Comparison of ENCODE assay signal across 8 cellular contexts in the genomic region with DNA sequence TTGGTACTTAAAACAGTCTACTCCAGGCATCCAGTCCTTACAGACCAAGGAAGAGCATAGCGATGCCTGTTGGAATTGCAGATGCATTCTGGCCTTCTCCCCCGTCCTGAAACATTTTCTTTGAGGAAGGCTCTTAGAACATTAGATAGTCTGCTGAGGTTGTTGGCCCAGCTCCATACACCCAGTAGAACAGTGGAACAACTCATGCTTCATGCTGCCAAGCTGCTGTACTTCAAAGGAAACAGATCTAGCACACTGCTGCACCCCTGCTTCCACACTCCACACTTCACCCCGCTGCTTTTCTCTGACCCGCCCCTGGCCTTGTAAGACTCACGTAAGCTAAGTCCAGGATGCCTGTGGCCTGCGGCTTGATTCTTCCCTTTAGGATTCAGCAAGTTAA. TPM values are rescaled to one million over a fixed set of nuclear protein-coding genes. Genes with fewer than 3 reads are reported as not detected.
DNase-seq lines count a peak whose midpoint lies in the region; ATAC-seq and TF ChIP-seq lines count a peak whose summit lies in the region.

No MANE protein-coding gene starts in this region.

- WGBS in adrenal gland, 4 donors = 23 to 51% (median 30%) methylated on average over 4 to 6 of the region's 6 CpGs

- H3K9me3 Mint-ChIP-seq in stimulated activated memory B cell treated with anti-CD40 and anti-IgM and Interleukin-4, amounts not matched to agents 10 μg/mL and 1 μg/mL and 100 μg/mL, for 72 hours = no peaks in the 10 kb centered on the region

- peaks cover 6 to 20% of the 10 kb centered on the region in 2 donors for H3K4me1 ChIP-seq in adrenal gland (replicated peaks in 1 of 2)

- peaks cover 6% of the 10 kb centered on the region for H3K27me3 Mint-ChIP-seq in stimulated activated memory B cell treated with anti-CD40 and anti-IgM and Interleukin-4, amounts not matched to agents 10 μg/mL and 1 μg/mL and 100 μg/mL, for 72 hours

- H3K27ac Mint-ChIP-seq in stimulated activated memory B cell treated with anti-CD40 and anti-IgM and Interleukin-4, amounts not matched to agents 10 μg/mL and 1 μg/mL and 100 μg/mL, for 72 hours = peak overlapping the region; percentile 76

- H3K4me3 ChIP-seq in adrenal gland = no peak overlapping the region

- peaks cover 29% of the 10 kb centered on the region for H3K4me1 Mint-ChIP-seq in stimulated activated memory B cell treated with anti-CD40 and anti-IgM and Interleukin-4, amounts not matched to agents 10 μg/mL and 1 μg/mL and 100 μg/mL, for 72 hours

- in situ Hi-C loops in GM13976 (cut with MboI; ENCODE audit: low sequenced_read_pairs, unreplicated experiment) = no loop called here

- peak overlapping the region in 4 of 5 donors; percentile 66 to 88 (median 76) for H3K27ac ChIP-seq in adrenal gland

- no peak overlapping the region for H3K4me3 Mint-ChIP-seq in stimulated activated memory B cell treated with anti-CD40 and anti-IgM and Interleukin-4, amounts not matched to agents 10 μg/mL and 1 μg/mL and 100 μg/mL, for 72 hours

- intact Hi-C loops in adrenal gland (cut with DNase I) = no loop called here

- no peak for ATAC-seq in stimulated activated memory B cell treated with anti-CD40 and anti-IgM and Interleukin-4, amounts not matched to agents 10 μg/mL and 1 μg/mL and 100 μg/mL, for 72 hours
- ATAC-seq in HG02981 (IDR thresholded peaks at IDR 0.05; ENCODE audit: unreplicated experiment) (no peak), HG03460 (IDR thresholded peaks at IDR 0.05; ENCODE audit: unreplicated experiment) (no peak)

- TF ChIP-seq POLR2A in adrenal gland (IDR thresholded peaks at IDR 0.05) = no peak

- peaks cover 0 to 4% of the 10 kb centered on the region in 2 donors for H3K36me3 ChIP-seq in adrenal gland (replicated peaks in 1 of 2)

- DNase-seq in HPDE6-E6E7 (ENCODE audit: extremely low spot score) = peak; percentile 32
- peak; percentile 78 to 95 (median 93) for DNase-seq in adrenal gland
- peak; percentile 60 for DNase-seq in hepatic stellate cell (ENCODE audit: low spot score)
- DNase-seq in GM13976 (ENCODE audit: low spot score) = no peak
- DNase-seq in NCI-H1436 (lab: John Stamatoyannopoulos, UW) = no peak

- H3K27me3 ChIP-seq in adrenal gland = no peaks in the 10 kb centered on the region

- no peaks in the 10 kb centered on the region for H3K9me3 ChIP-seq in adrenal gland (replicated peaks in 1 of 3)

- TF ChIP-seq CTCF in adrenal gland (IDR thresholded peaks at IDR 0.05) = peak in 2 of 6 experiments; percentile 11 to 14
- no peak for TF ChIP-seq CTCF in GM13976 (IDR thresholded peaks at IDR 0.05; ENCODE audit: borderline replicate concordance, control extremely low read depth, extremely low read depth, insufficient read depth, missing control alignments)

- H3K36me3 Mint-ChIP-seq in stimulated activated memory B cell treated with anti-CD40 and anti-IgM and Interleukin-4, amounts not matched to agents 10 μg/mL and 1 μg/mL and 100 μg/mL, for 72 hours = peaks cover 31% of the 10 kb centered on the region

RNA-seq across cellular contexts. Expression of gene NCS1, which starts 33.4 kb away (rescaled TPM):
- 10 to 100 TPM; 21.7 to 87.6 (median 44.5) TPM for total RNA-seq in adrenal gland
- 10 to 100 TPM; 18.5 to 33.8 (median 21.8) TPM for polyA plus RNA-seq in adrenal gland

Comparison
In these comparisons a context has a peak if more than half of its experiments do, and no peak if none do; other contexts are left out.
1. DNase-seq: peak in HPDE6-E6E7 (single experiment), adrenal gland (7 of 7) and hepatic stellate cell (single experiment); none in GM13976 (single experiment) and NCI-H1436 (single experiment).